Comparison of ENCODE assay signal across 16 cellular contexts in genomic region chr1:206463137-206463536, GRCh38. TPM values are rescaled to one million over a fixed set of nuclear protein-coding genes. Genes with fewer than 3 reads are reported as not detected.
A peak's percentile ranks its signal among the peaks of the same experiment; 100 is the strongest.
DNase-seq lines count a peak whose midpoint lies in the region; ATAC-seq and TF ChIP-seq lines count a peak whose summit lies in the region.
"Had no signal": no experiment of that assay in that cellular context is flagged by ENCODE, and none has a peak within 500 bp of the region (broad histone marks: within the 10 kb centered on the region; RNA-seq: fewer than 3 reads in every experiment).

No MANE protein-coding gene starts in this region.

- H3K36me3 ChIP-seq in Karpas-422 (ENCODE audit: insufficient read depth, low read length) (peaks cover 25% of the 10 kb centered on the region; the same call in 1 of the 2 replicates), neuronal stem cell (replicated peaks in 1 of 2; ENCODE audit: control insufficient read depth in 2 of 2, insufficient read depth in 2 of 2, low read length in 2 of 2) (peaks cover 21 to 72% of the 10 kb centered on the region in 2 donors)

- H2AFZ ChIP-seq in Karpas-422 (ENCODE audit: low read length) (no peak overlapping the region), neuronal stem cell (ENCODE audit: low read length) (no peak overlapping the region)

- DNase-seq in activated T-cell treated with anti-CD3 and anti-CD28 coated beads, Interleukin-2, amount 50 U/mL, for 4 hours, result no peak
- no peak for DNase-seq in activated T-cell treated with anti-CD3 and anti-CD28 coated beads, Interleukin-2, amount 50 U/mL, for 1 hour
- DNase-seq in Karpas-422, result no peak
- DNase-seq in activated naive CD8-positive, alpha-beta T cell treated with anti-CD3 and anti-CD28 coated beads, Interleukin-2, amount 50 U/mL, for 24 hours, result no peak
- no peak for DNase-seq in nephron progenitor cell
- no peak for DNase-seq in neuronal stem cell (ENCODE audit: low spot score)
- no peak for DNase-seq in SIG-M5 treated with dmso at 0.1 percent for 504 hours (lab: John Stamatoyannopoulos, UW; ENCODE audit: unreplicated experiment)
- DNase-seq in right cardiac atrium, result no peak
- DNase-seq: activated gamma-delta T cell; natural killer cell; NCI-H1930; NCI-H524; psoas muscle; SHP77; stimulated activated CD4-positive, alpha-beta T cell treated with anti-CD3 and anti-CD28 coated beads, Interleukin-12 subunit alpha, Interleukin-12 subunit beta, amount 100 ng/mL, for 4 hours had no signal

- no peaks in the 10 kb centered on the region for H4K20me1 ChIP-seq in Karpas-422 (ENCODE audit: insufficient read depth, low read depth, low read length)

- WGBS in neuronal stem cell (ENCODE audit: extremely low coverage in 2 of 2, insufficient read length in 2 of 2, insufficient replicate concordance in 1 of 2), 2 donors, result no CpG with 5 or more reads among the region's 1 CpG
- 76% methylated on average over 1 of the region's 1 CpG for WGBS in right cardiac atrium

- H2AK5ac ChIP-seq in neuronal stem cell (ENCODE audit: low read depth, low read length), result no peak overlapping the region

- H3K9me3 ChIP-seq in Karpas-422 (ENCODE audit: low read length) (no peaks in the 10 kb centered on the region), neuronal stem cell (replicated peaks in 1 of 2; ENCODE audit: control insufficient read depth in 2 of 2, insufficient read depth in 1 of 2, low read depth in 1 of 2, low read length in 2 of 2) (no peaks in the 10 kb centered on the region), right cardiac atrium (ENCODE audit: control insufficient read depth, low read length) (no peaks in the 10 kb centered on the region)
- H3K9me3 ChIP-seq: heart left ventricle, psoas muscle had no signal

- no peaks in the 10 kb centered on the region for H3K27me3 Mint-ChIP-seq in activated T-cell treated with anti-CD3 and anti-CD28 coated beads, Interleukin-2, amount 50 U/mL, for 4 hours (ENCODE audit: low read depth)
- no peaks in the 10 kb centered on the region for H3K27me3 Mint-ChIP-seq in activated naive CD8-positive, alpha-beta T cell treated with anti-CD3 and anti-CD28 coated beads, Interleukin-2, amount 50 U/mL, for 24 hours
- peaks cover 9% of the 10 kb centered on the region for H3K27me3 Mint-ChIP-seq in nephron progenitor cell (ENCODE audit: low read depth, poor library complexity)

- H3K23ac ChIP-seq in neuronal stem cell (ENCODE audit: low read depth, low read length, poor library complexity), result no peak overlapping the region

- H3K36me3 Mint-ChIP-seq in activated T-cell treated with anti-CD3 and anti-CD28 coated beads, Interleukin-2, amount 50 U/mL, for 4 hours (ENCODE audit: insufficient read depth), result no peaks in the 10 kb centered on the region
- H3K36me3 Mint-ChIP-seq in activated naive CD8-positive, alpha-beta T cell treated with anti-CD3 and anti-CD28 coated beads, Interleukin-2, amount 50 U/mL, for 24 hours (ENCODE audit: low read depth), result peaks cover 2% of the 10 kb centered on the region
- peaks cover 23% of the 10 kb centered on the region for H3K36me3 Mint-ChIP-seq in nephron progenitor cell (ENCODE audit: low read depth)
- H3K36me3 Mint-ChIP-seq: natural killer cell had no signal

- no peak overlapping the region for H2BK15ac ChIP-seq in neuronal stem cell (ENCODE audit: low read length)

- H3K27me3 ChIP-seq in Karpas-422 (ENCODE audit: low read length), result no peaks in the 10 kb centered on the region
- H3K27me3 ChIP-seq in neuronal stem cell (ENCODE audit: control insufficient read depth in 3 of 3, insufficient read depth in 3 of 3, low read depth in 1 of 3, low read length in 3 of 3), result no peaks in the 10 kb centered on the region
- H3K27me3 ChIP-seq in right cardiac atrium (ENCODE audit: control insufficient read depth, insufficient read depth), result no peaks in the 10 kb centered on the region

- peak; percentile 30 to 64 for ATAC-seq in activated T-cell treated with anti-CD3 and anti-CD28 coated beads, Interleukin-2, amount 50 U/mL, for 4 hours
- peak; percentile 52 for ATAC-seq in activated naive CD8-positive, alpha-beta T cell treated with anti-CD3 and anti-CD28 coated beads, Interleukin-2, amount 50 U/mL, for 24 hours
- no peak for ATAC-seq in right cardiac atrium
- ATAC-seq: heart left ventricle, natural killer cell, psoas muscle had no signal

- H4K91ac ChIP-seq in neuronal stem cell (ENCODE audit: low read depth, low read length, poor library complexity), result no peak overlapping the region

- no peaks in the 10 kb centered on the region for H3K9me2 ChIP-seq in Karpas-422 (replicated peaks; ENCODE audit: insufficient read depth, low read length)

- no peak overlapping the region for H2BK12ac ChIP-seq in neuronal stem cell (ENCODE audit: low read length)

- H4K8ac ChIP-seq in neuronal stem cell (ENCODE audit: low read depth, low read length), result no peak overlapping the region

- no peak overlapping the region for H3K4ac ChIP-seq in neuronal stem cell (ENCODE audit: low read length)

- H3K27ac Mint-ChIP-seq in activated naive CD8-positive, alpha-beta T cell treated with anti-CD3 and anti-CD28 coated beads, Interleukin-2, amount 50 U/mL, for 24 hours, result peak overlapping the region; percentile 63
- peak overlapping the region; percentile 70 for H3K27ac Mint-ChIP-seq in nephron progenitor cell

- H3K4me1 ChIP-seq in Karpas-422 (ENCODE audit: low read length) (peaks cover 52% of the 10 kb centered on the region), neuronal stem cell (ENCODE audit: control insufficient read depth in 2 of 2, insufficient read depth in 1 of 2, low read depth in 1 of 2, low read length in 2 of 2) (peaks cover 6 to 12% of the 10 kb centered on the region in 2 donors), right cardiac atrium (ENCODE audit: control insufficient read depth, insufficient read depth, low read length) (peaks cover 11% of the 10 kb centered on the region)

- H3K4me3 ChIP-seq in Karpas-422 (ENCODE audit: low read length) (no peak overlapping the region), neuronal stem cell (ENCODE audit: low read length in 2 of 2) (no peak overlapping the region), right cardiac atrium (ENCODE audit: low read length) (no peak overlapping the region)
- H3K4me3 ChIP-seq: heart left ventricle, psoas muscle had no signal

- no peak overlapping the region for H3K18ac ChIP-seq in neuronal stem cell (ENCODE audit: low read length)

- H2BK5ac ChIP-seq in neuronal stem cell (ENCODE audit: low read length), result no peak overlapping the region

- H3K4me2 ChIP-seq in Karpas-422 (ENCODE audit: low read depth, low read length, poor library complexity, severe bottlenecking), result no peak overlapping the region
- H3K4me2 ChIP-seq in neuronal stem cell (ENCODE audit: insufficient read depth, low read length, poor library complexity, severe bottlenecking), result no peak overlapping the region

- H3K4me3 Mint-ChIP-seq in activated T-cell treated with anti-CD3 and anti-CD28 coated beads, Interleukin-2, amount 50 U/mL, for 4 hours, result no peak overlapping the region
- H3K4me3 Mint-ChIP-seq in activated naive CD8-positive, alpha-beta T cell treated with anti-CD3 and anti-CD28 coated beads, Interleukin-2, amount 50 U/mL, for 24 hours, result no peak overlapping the region
- no peak overlapping the region for H3K4me3 Mint-ChIP-seq in nephron progenitor cell
- H3K4me3 Mint-ChIP-seq: natural killer cell had no signal

- no peak overlapping the region for H3K14ac ChIP-seq in neuronal stem cell (ENCODE audit: low read length)

- H2BK120ac ChIP-seq in neuronal stem cell (ENCODE audit: low read depth, low read length), result no peak overlapping the region

- intact Hi-C loops in right cardiac atrium (cut with DNase I), result no loop called here

- H3K79me1 ChIP-seq in neuronal stem cell (ENCODE audit: low read depth, low read length), result no peaks in the 10 kb centered on the region

- TF ChIP-seq CTCF in nephron progenitor cell (IDR thresholded peaks at IDR 0.05), result no peak

- H3K27ac ChIP-seq in Karpas-422 (ENCODE audit: low read length), result peak overlapping the region; percentile 58; the same call in 1 of the 2 replicates
- H3K27ac ChIP-seq in neuronal stem cell (replicated peaks; ENCODE audit: low read length), result no peak overlapping the region
- H3K27ac ChIP-seq in right cardiac atrium (ENCODE audit: low read length), result no peak overlapping the region
- H3K27ac ChIP-seq: heart left ventricle, psoas muscle had no signal

- no peaks in the 10 kb centered on the region for H3K9me3 Mint-ChIP-seq in activated T-cell treated with anti-CD3 and anti-CD28 coated beads, Interleukin-2, amount 50 U/mL, for 4 hours
- H3K9me3 Mint-ChIP-seq in activated naive CD8-positive, alpha-beta T cell treated with anti-CD3 and anti-CD28 coated beads, Interleukin-2, amount 50 U/mL, for 24 hours, result no peaks in the 10 kb centered on the region
- H3K9me3 Mint-ChIP-seq in nephron progenitor cell, result no peaks in the 10 kb centered on the region
- H3K9me3 Mint-ChIP-seq: natural killer cell had no signal

- H3K79me2 ChIP-seq in Karpas-422 (ENCODE audit: low read length), result no peaks in the 10 kb centered on the region

- peaks cover 51% of the 10 kb centered on the region for H3K4me1 Mint-ChIP-seq in activated T-cell treated with anti-CD3 and anti-CD28 coated beads, Interleukin-2, amount 50 U/mL, for 4 hours (ENCODE audit: low read depth)
- H3K4me1 Mint-ChIP-seq in activated naive CD8-positive, alpha-beta T cell treated with anti-CD3 and anti-CD28 coated beads, Interleukin-2, amount 50 U/mL, for 24 hours, result peaks cover 61% of the 10 kb centered on the region
- peaks cover 32% of the 10 kb centered on the region for H3K4me1 Mint-ChIP-seq in nephron progenitor cell

- H3K9ac ChIP-seq in Karpas-422 (ENCODE audit: low read length) (no peak overlapping the region), neuronal stem cell (ENCODE audit: low read depth, low read length, poor library complexity) (no peak overlapping the region)

RNA-seq across cellular contexts. Expression of gene IKBKE, which starts 7.1 kb away (rescaled TPM):
- total RNA-seq in activated T-cell treated with anti-CD3 and anti-CD28 coated beads, Interleukin-2, amount 50 U/mL, for 4 hours, result 10 to 100 TPM; 14.7 to 17.2 (median 16.1) TPM
- total RNA-seq in Karpas-422 (2014; rRNA removed; shearing (Covaris generic); ENCODE audit: low replicate concordance), result 36.0 and 45.4 TPM in 2 replicates
- polyA plus RNA-seq in neuronal stem cell (2013, experiment 1 of 2), result 0.49 TPM
- polyA plus RNA-seq in neuronal stem cell (2013, experiment 2 of 2), result 0.47 TPM
- 1 to 10 TPM; 1.1 to 2.0 (median 1.5) TPM for total RNA-seq in right cardiac atrium
- polyA plus RNA-seq in right cardiac atrium, result 0.54 TPM

RNA-seq across cellular contexts. Expression of gene RASSF5, which starts 44.2 kb away (rescaled TPM):
- 100 to 1,000 TPM; 179 to 227 (median 216) TPM for total RNA-seq in activated T-cell treated with anti-CD3 and anti-CD28 coated beads, Interleukin-2, amount 50 U/mL, for 4 hours
- total RNA-seq in Karpas-422 (2014; rRNA removed; shearing (Covaris generic); ENCODE audit: low replicate concordance), result 27.2 and 29.5 TPM in 2 replicates
- polyA plus RNA-seq in neuronal stem cell (2013, experiment 1 of 2), result 0.50 TPM
- 0.51 TPM for polyA plus RNA-seq in neuronal stem cell (2013, experiment 2 of 2)
- total RNA-seq in right cardiac atrium, result 10 to 100 TPM; 17.4 to 29.0 (median 22.0) TPM
- 9.3 TPM for polyA plus RNA-seq in right cardiac atrium

Comparison
In these comparisons a context has a peak if more than half of its experiments do, and no peak if none do; other contexts are left out.
1. ATAC-seq: peak in activated T-cell treated with anti-CD3 and anti-CD28 coated beads, Interleukin-2, amount 50 U/mL, for 4 hours (2 of 2) and activated naive CD8-positive, alpha-beta T cell treated with anti-CD3 and anti-CD28 coated beads, Interleukin-2, amount 50 U/mL, for 24 hours (single experiment); none in right cardiac atrium (0 of 2).
2. RNA of gene IKBKE, which starts 7.1 kb away (total RNA-seq): 36.0 to 45.4 TPM in Karpas-422 and 14.7 to 17.2 TPM in activated T-cell treated with anti-CD3 and anti-CD28 coated beads, Interleukin-2, amount 50 U/mL, for 4 hours; 1.1 to 2.0 TPM in right cardiac atrium; every median in the first group is over 4 times any median in the second.